In genomic region chr1:198959032-198959431, GRCh38 we compare ENCODE assay signal across 17 cellular contexts.
"Had no signal": no experiment of that assay in that cellular context is flagged by ENCODE, and none has a peak within 500 bp of the region (broad histone marks: within the 10 kb centered on the region; RNA-seq: fewer than 3 reads in every experiment).

No MANE protein-coding gene starts in this region.

- H3K9me3 Mint-ChIP-seq: central memory CD8-positive, alpha-beta T cell had no signal

- H3K36me3 Mint-ChIP-seq: naive B cell; stimulated activated effector memory CD8-positive, alpha-beta T cell treated with anti-CD3 and anti-CD28 coated beads, Interleukin-12 subunit alpha, Interleukin-12 subunit beta, amount 100 ng/mL, for 72 hours had no signal

- DNase-seq: activated CD4-positive, CD25-positive, alpha-beta regulatory T cell treated with anti-CD3 and anti-CD28 coated beads, Interleukin-2, amount 50 U/mL, for 72 hours; cortex of kidney; effector CD4-positive, alpha-beta T cell; esophagus squamous epithelium; hippocampal formation; left lung; naive B cell; SJCRH30; T-helper 9 cell had no signal

- H3K4me3 Mint-ChIP-seq: activated naive CD4-positive, alpha-beta T cell treated with anti-CD3 and anti-CD28 coated beads, Interleukin-2, amount 50 U/mL, for 24 hours; brain; central memory CD8-positive, alpha-beta T cell; naive B cell; stimulated activated effector memory CD8-positive, alpha-beta T cell treated with anti-CD3 and anti-CD28 coated beads, Interleukin-12 subunit alpha, Interleukin-12 subunit beta, amount 100 ng/mL, for 72 hours had no signal

- FAIRE-seq: endothelial cell of umbilical vein, keratinocyte had no signal

- H3K4me1 Mint-ChIP-seq: brain, naive B cell had no signal

- H3K27ac ChIP-seq: esophagus squamous epithelium, left lung, neutrophil, SJCRH30, thoracic aorta had no signal

- H3K9me3 ChIP-seq: neutrophil, SJCRH30 had no signal

- H3K27ac Mint-ChIP-seq: brain; naive B cell; stimulated activated effector memory CD8-positive, alpha-beta T cell treated with anti-CD3 and anti-CD28 coated beads, Interleukin-12 subunit alpha, Interleukin-12 subunit beta, amount 100 ng/mL, for 72 hours had no signal

- H3K36me3 ChIP-seq: esophagus squamous epithelium, left lung, neutrophil, SJCRH30, thoracic aorta had no signal

- H3K4me1 ChIP-seq: esophagus squamous epithelium, left lung, SJCRH30 had no signal

- H3K27me3 Mint-ChIP-seq: activated naive CD4-positive, alpha-beta T cell treated with anti-CD3 and anti-CD28 coated beads, Interleukin-2, amount 50 U/mL, for 24 hours; central memory CD8-positive, alpha-beta T cell; naive B cell had no signal

- H3K4me3 ChIP-seq: esophagus squamous epithelium, left lung, SJCRH30, thoracic aorta had no signal

- H3K27me3 ChIP-seq: esophagus squamous epithelium, left lung, neutrophil, SJCRH30 had no signal

- ATAC-seq: left lung; stimulated activated effector memory CD8-positive, alpha-beta T cell treated with anti-CD3 and anti-CD28 coated beads, Interleukin-12 subunit alpha, Interleukin-12 subunit beta, amount 100 ng/mL, for 72 hours had no signal
